Comparison of ENCODE assay signal across 10 cellular contexts in genomic region chr11:68008381-68009337, GRCh38. TPM values are rescaled to one million over a fixed set of nuclear protein-coding genes. Genes with fewer than 3 reads are reported as not detected.
DNase-seq lines count a peak whose midpoint lies in the region; ATAC-seq, FAIRE-seq and TF ChIP-seq lines count a peak whose summit lies in the region.
"Had no signal": no experiment of that assay in that cellular context is flagged by ENCODE, and none has a peak within 500 bp of the region (broad histone marks: within the 10 kb centered on the region; RNA-seq: fewer than 3 reads in every experiment).

No MANE protein-coding gene starts in this region.

- H3K9me2 ChIP-seq in SU-DHL-6 (replicated peaks; ENCODE audit: insufficient read depth, low read length): no peaks in the 10 kb centered on the region

- no peak overlapping the region for H3K4me3 Mint-ChIP-seq in CD8-positive, alpha-beta memory T cell
- H3K4me3 Mint-ChIP-seq: activated naive CD8-positive, alpha-beta T cell had no signal

- no peak for TF ChIP-seq RAD21 in A549 (conservative IDR thresholded peaks at IDR 0.05 in 1 of 2, IDR thresholded peaks at IDR 0.05 in 1 of 2)

- H3K4me1 Mint-ChIP-seq in CD8-positive, alpha-beta memory T cell: peaks cover 4 to 21% (median 6%) of the 10 kb centered on the region in 3 donors

- no peaks in the 10 kb centered on the region for H3K27me3 ChIP-seq in SU-DHL-6 (ENCODE audit: low read length)
- no peaks in the 10 kb centered on the region for H3K27me3 ChIP-seq in CD8-positive, alpha-beta memory T cell (ENCODE audit: insufficient read depth, low read length, poor library complexity, severe bottlenecking)

- POLR2A ChIA-PET in A549 (lab: Yijun Ruan, JAX): interaction anchor here (1.3 to 3.1 kb wide), 5 partner anchors 10 to 29 kb away, joined by 3 to 18 read pairs (median 11); partner anchors contain the start of gene NDUFS8
- POLR2A ChIA-PET in CD8-positive, alpha-beta memory T cell (lab: Charles Lee): no interaction called here

- no peaks in the 10 kb centered on the region for H4K20me1 ChIP-seq in SU-DHL-6 (ENCODE audit: low read depth, low read length)

- no peaks in the 10 kb centered on the region for H3K36me3 ChIP-seq in SU-DHL-6 (ENCODE audit: low read length)
- H3K36me3 ChIP-seq in CD8-positive, alpha-beta memory T cell (ENCODE audit: insufficient read depth, low read length): no peaks in the 10 kb centered on the region

- DNase-seq in A549 (ENCODE audit: low read depth in 1 of 2, low spot score in 1 of 2): no peak
- DNase-seq in HUDEP-2 (lab: John Stamatoyannopoulos, UW; ENCODE audit: unreplicated experiment in 76 of 76): peak in 75 of 76 experiments; percentile 38 to 93 (median 85)
- DNase-seq in mucosa of gallbladder (ENCODE audit: low spot score): peak; percentile 79
- DNase-seq in CD8-positive, alpha-beta memory T cell: no peak
- no peak for DNase-seq in A172 (ENCODE audit: low spot score)
- DNase-seq: DND-41 had no signal

- H3K9me3 Mint-ChIP-seq in CD8-positive, alpha-beta memory T cell: no peaks in the 10 kb centered on the region

- H3K9me3 ChIP-seq in A549: no peaks in the 10 kb centered on the region
- no peaks in the 10 kb centered on the region for H3K9me3 ChIP-seq in SU-DHL-6 (ENCODE audit: insufficient read depth, low read length)
- no peaks in the 10 kb centered on the region for H3K9me3 ChIP-seq in CD8-positive, alpha-beta memory T cell (ENCODE audit: low read length)

- peak overlapping the region in 3 of 8 donors; percentile 7 to 58 (median 11) for H3K27ac Mint-ChIP-seq in CD8-positive, alpha-beta memory T cell
- H3K27ac Mint-ChIP-seq: activated naive CD8-positive, alpha-beta T cell had no signal

- no peak for TF ChIP-seq CTCF in A549 (IDR thresholded peaks at IDR 0.05)
- no peak for TF ChIP-seq CTCF in SU-DHL-6 (IDR thresholded peaks at IDR 0.05; ENCODE audit: insufficient read depth, low read length, poor library complexity, severe bottlenecking)

- peaks cover 6% of the 10 kb centered on the region; the same call in 1 of the 2 replicates for H3F3A ChIP-seq in SU-DHL-6 (ENCODE audit: insufficient read depth)

- peak overlapping the region; percentile 70 for H2AFZ ChIP-seq in SU-DHL-6 (ENCODE audit: low read depth, low read length, severe bottlenecking)

- H3K4me3 ChIP-seq in A549 (no peak overlapping the region), SU-DHL-6 (ENCODE audit: insufficient read depth, low read length, poor library complexity, severe bottlenecking) (no peak overlapping the region)
- H3K4me3 ChIP-seq in CD8-positive, alpha-beta memory T cell (ENCODE audit: low read length): no peak overlapping the region

- peaks cover 0 to 4% of the 10 kb centered on the region in 2 donors for H3K27me3 Mint-ChIP-seq in CD8-positive, alpha-beta memory T cell
- H3K27me3 Mint-ChIP-seq: activated naive CD8-positive, alpha-beta T cell had no signal

- TF ChIP-seq EP300 in A549 (IDR thresholded peaks at IDR 0.05): no peak

- no peak for FAIRE-seq in A549 (lab: Jason Lieb, UNC)

- no peak for ATAC-seq in A549
- no peak for ATAC-seq in GM19455 (IDR thresholded peaks at IDR 0.05; ENCODE audit: unreplicated experiment)
- no peak for ATAC-seq in GM19351 (IDR thresholded peaks at IDR 0.05; ENCODE audit: unreplicated experiment)

- H3K79me2 ChIP-seq in SU-DHL-6 (ENCODE audit: insufficient read depth, low read length): no peaks in the 10 kb centered on the region

- peaks cover 70% of the 10 kb centered on the region for H3K4me1 ChIP-seq in A549
- peaks cover 9% of the 10 kb centered on the region for H3K4me1 ChIP-seq in CD8-positive, alpha-beta memory T cell (ENCODE audit: insufficient read depth, low read length)

- H3K27ac ChIP-seq in A549: peak overlapping the region; percentile 99 to 100
- H3K27ac ChIP-seq in SU-DHL-6 (ENCODE audit: low read depth, low read length): peak overlapping the region; percentile 65
- no peak overlapping the region for H3K27ac ChIP-seq in CD8-positive, alpha-beta memory T cell (ENCODE audit: low read depth, low read length)

- CTCF ChIA-PET in A549 (lab: Yijun Ruan, JAX): interaction anchor here (0.8 to 10.7 kb wide), 14 partner anchors 8 to 206 kb away, joined by 3 to 204 read pairs (median 6); partner anchors contain the start of gene TCIRG1
- CTCF ChIA-PET in CD8-positive, alpha-beta memory T cell (lab: Charles Lee): interaction anchor here (1.7 to 2.0 kb wide), 2 partner anchors 14 to 29 kb away, joined by 5 to 6 read pairs; no protein-coding TSS in a partner anchor

- H3K36me3 Mint-ChIP-seq in CD8-positive, alpha-beta memory T cell: no peaks in the 10 kb centered on the region
- H3K36me3 Mint-ChIP-seq: activated naive CD8-positive, alpha-beta T cell had no signal

- 75% methylated on average over 17 of the region's 27 CpGs for WGBS in A549 (ENCODE audit: missing lambda C conversion rate)

- no peak for TF ChIP-seq POLR2A in A549 (IDR thresholded peaks at IDR 0.05; ENCODE audit: low read length)

- peak overlapping the region; percentile 23 for H3K9ac ChIP-seq in SU-DHL-6 (ENCODE audit: low read length)

- H3K4me2 ChIP-seq in A549 (peak overlapping the region; percentile 96), SU-DHL-6 (ENCODE audit: low read depth, low read length, poor library complexity, severe bottlenecking) (peak overlapping the region; percentile 35)

TF ChIP-seq in A549, 52 proteins besides CTCF, POLR2A, EP300 and RAD21 (continues in another document):
- TF ChIP-seq CHD4 (IDR thresholded peaks at IDR 0.05; ENCODE audit: borderline replicate concordance): 0 out of 2 replicates have a peak, but pooled peaks have one; percentile 40
- TF ChIP-seq CHD2 (IDR thresholded peaks at IDR 0.05; ENCODE audit: low read length, partially characterized antibody): no peak
- no peak for TF ChIP-seq CEBPB (IDR thresholded peaks at IDR 0.05)
- TF ChIP-seq HES2 (IDR thresholded peaks at IDR 0.05): no peak
- TF ChIP-seq KDM1A (IDR thresholded peaks at IDR 0.05; ENCODE audit: low read depth): peak; percentile 78; the same call in 1 of the 2 replicates
- peak; percentile 62; the same call in 1 of the 2 replicates for TF ChIP-seq MAX (IDR thresholded peaks at IDR 0.05)
- peak in 1 of 2 experiments; percentile 56; a peak in 2 of 5 replicates for TF ChIP-seq JUN (IDR thresholded peaks at IDR 0.05)
- no peak for TF ChIP-seq ESRRA (IDR thresholded peaks at IDR 0.05; ENCODE audit: borderline replicate concordance, low read length)
- TF ChIP-seq TP53 (CRISPR knock-in tag; IDR thresholded peaks at IDR 0.05): no peak
- TF ChIP-seq HOXB13 (CRISPR knock-in tag; IDR thresholded peaks at IDR 0.05; ENCODE audit: low read depth): no peak
- peak; percentile 88 for TF ChIP-seq NPAS2 (CRISPR knock-in tag; IDR thresholded peaks at IDR 0.05; ENCODE audit: borderline replicate concordance)
- TF ChIP-seq EHF (CRISPR knock-in tag; IDR thresholded peaks at IDR 0.05): no peak

RNA-seq across cellular contexts. Expression of gene ALDH3B1, which starts 1.5 kb away (rescaled TPM):
- polyA plus RNA-seq in A549 (2011; rRNA removed) (109 and 130 TPM in 2 replicates), A549 (2017; fragmentation: RNase III; extraction: RNeasy Plus Mini Kit Qiagen cat#74134 plus additional on column Dnase treatment) (93.7 to 104 TPM (median 94.4 TPM) in 3 replicates)
- 155 and 214 TPM in 2 replicates for polyA plus RNA-seq in A549 (2012; cell fraction: cytosol; rRNA removed)
- 236 and 305 TPM in 2 replicates for polyA plus RNA-seq in A549 (2012; cell fraction: nucleus; rRNA removed)
- polyA minus RNA-seq in A549 (2011; rRNA and poly(A)+ RNA removed): 46.0 and 65.0 TPM in 2 replicates
- total RNA-seq in mucosa of gallbladder: 34.8 TPM
- total RNA-seq in CD8-positive, alpha-beta memory T cell: under 1 TPM; 0.20 to 0.33 TPM
- polyA plus RNA-seq in CD8-positive, alpha-beta memory T cell: 0.12 TPM
- total RNA-seq in A172 (2014; rRNA removed; shearing (Covaris generic)): 54.0 and 64.8 TPM in 2 replicates

RNA-seq across cellular contexts. Expression of gene UNC93B1, which starts 4.8 kb away (rescaled TPM):
- 49.4 and 55.5 TPM in 2 replicates for polyA plus RNA-seq in A549 (2011; rRNA removed)
- 69.3 and 103 TPM in 2 replicates for polyA plus RNA-seq in A549 (2012; cell fraction: cytosol; rRNA removed)
- polyA plus RNA-seq in A549 (2012; cell fraction: nucleus; rRNA removed): 270 and 373 TPM in 2 replicates
- 43.7 to 51.2 TPM (median 47.1 TPM) in 3 replicates for polyA plus RNA-seq in A549 (2017; fragmentation: RNase III; extraction: RNeasy Plus Mini Kit Qiagen cat#74134 plus additional on column Dnase treatment)
- polyA minus RNA-seq in A549 (2011; rRNA and poly(A)+ RNA removed): 103 and 125 TPM in 2 replicates
- 107 TPM for total RNA-seq in mucosa of gallbladder
- total RNA-seq in CD8-positive, alpha-beta memory T cell: 10 to 100 TPM in 1 of 2 experiments, 1 to 10 TPM in 1; 9.8 to 11.1 TPM
- polyA plus RNA-seq in CD8-positive, alpha-beta memory T cell: 26.5 TPM
- total RNA-seq in A172 (2014; rRNA removed; shearing (Covaris generic)): 22.1 and 34.3 TPM in 2 replicates

RNA-seq across cellular contexts. Expression of gene NDUFS8, which starts 21.8 kb away (rescaled TPM):
- polyA plus RNA-seq in A549 (2011; rRNA removed): 71.0 and 73.7 TPM in 2 replicates
- 361 and 428 TPM in 2 replicates for polyA plus RNA-seq in A549 (2012; cell fraction: cytosol; rRNA removed)
- polyA plus RNA-seq in A549 (2012; cell fraction: nucleus; rRNA removed): 379 and 494 TPM in 2 replicates
- polyA plus RNA-seq in A549 (2017; fragmentation: RNase III; extraction: RNeasy Plus Mini Kit Qiagen cat#74134 plus additional on column Dnase treatment): 283 to 300 TPM (median 298 TPM) in 3 replicates
- 93.4 and 105 TPM in 2 replicates for polyA minus RNA-seq in A549 (2011; rRNA and poly(A)+ RNA removed)
- 168 TPM for total RNA-seq in mucosa of gallbladder
- total RNA-seq in CD8-positive, alpha-beta memory T cell: 100 to 1,000 TPM; 132 to 140 TPM
- polyA plus RNA-seq in CD8-positive, alpha-beta memory T cell: 170 TPM
- 255 and 310 TPM in 2 replicates for total RNA-seq in A172 (2014; rRNA removed; shearing (Covaris generic))

RNA-seq across cellular contexts. Expression of gene TCIRG1, which starts 30.2 kb away (rescaled TPM):
- 36.3 and 49.4 TPM in 2 replicates for polyA plus RNA-seq in A549 (2011; rRNA removed)
- 99.5 and 132 TPM in 2 replicates for polyA plus RNA-seq in A549 (2012; cell fraction: cytosol; rRNA removed)
- 1,336 and 1,871 TPM in 2 replicates for polyA plus RNA-seq in A549 (2012; cell fraction: nucleus; rRNA removed)
- polyA plus RNA-seq in A549 (2017; fragmentation: RNase III; extraction: RNeasy Plus Mini Kit Qiagen cat#74134 plus additional on column Dnase treatment): 94.9 to 120 TPM (median 115 TPM) in 3 replicates
- polyA minus RNA-seq in A549 (2011; rRNA and poly(A)+ RNA removed): 33.0 and 50.4 TPM in 2 replicates
- 151 TPM for total RNA-seq in mucosa of gallbladder
- total RNA-seq in CD8-positive, alpha-beta memory T cell: 100 to 1,000 TPM; 108 to 126 TPM
- polyA plus RNA-seq in CD8-positive, alpha-beta memory T cell: 48.1 TPM
- total RNA-seq in A172 (2014; rRNA removed; shearing (Covaris generic)): 149 and 167 TPM in 2 replicates

Comparison
In these comparisons a context has a peak if more than half of its experiments do, and no peak if none do; other contexts are left out.
1. DNase-seq: peak in HUDEP-2 (75 of 76) and mucosa of gallbladder (single experiment); none in A549 (0 of 2), CD8-positive, alpha-beta memory T cell (0 of 5) and A172 (single experiment).
2. RNA of gene ALDH3B1, which starts 1.5 kb away (total RNA-seq): 54.0 to 64.8 TPM in A172 and 34.8 TPM in mucosa of gallbladder (single experiment); 0.20 to 0.33 TPM in CD8-positive, alpha-beta memory T cell; every median in the first group is over 10 times any median in the second.